24 cellular contexts compared by ENCODE assay signal in the genomic region with DNA sequence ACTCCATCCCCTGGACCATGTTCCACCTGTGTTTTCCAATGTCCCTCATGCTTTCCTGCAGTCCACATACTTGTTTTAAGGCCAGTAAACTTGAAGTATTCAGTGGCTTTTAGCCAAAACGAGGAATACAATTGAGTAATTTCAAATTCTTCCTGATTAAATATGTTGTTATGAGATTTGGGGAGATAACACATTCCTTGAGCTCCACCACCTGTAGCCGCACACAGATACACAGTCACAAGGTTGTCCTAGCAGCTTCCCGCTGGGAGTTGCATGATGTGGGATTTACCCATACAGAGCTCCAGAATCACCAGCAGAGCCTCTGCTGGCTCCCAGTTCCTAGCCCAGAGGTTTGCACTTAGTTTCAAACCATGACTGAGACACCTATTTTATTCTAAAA. TPM values are rescaled to one million over a fixed set of nuclear protein-coding genes. Genes with fewer than 3 reads are reported as not detected.
DNase-seq lines count a peak whose midpoint lies in the region; TF ChIP-seq lines count a peak whose summit lies in the region.
"Had no signal": no experiment of that assay in that cellular context is flagged by ENCODE, and none has a peak within 500 bp of the region (broad histone marks: within the 10 kb centered on the region; RNA-seq: fewer than 3 reads in every experiment).

No MANE protein-coding gene starts in this region.

- H3K36me3 ChIP-seq in mammary epithelial cell (ENCODE audit: insufficient read depth, low read length), result no peaks in the 10 kb centered on the region
- no peaks in the 10 kb centered on the region for H3K36me3 ChIP-seq in trophoblast cell (ENCODE audit: control insufficient read depth in 1 of 2, insufficient read depth in 2 of 2, low read length in 2 of 2)
- no peaks in the 10 kb centered on the region for H3K36me3 ChIP-seq in transverse colon
- H3K36me3 ChIP-seq: MG63, SJSA1 had no signal

- H4K20me1 ChIP-seq in mammary epithelial cell (ENCODE audit: insufficient read depth, low read length), result no peaks in the 10 kb centered on the region

- H3K23ac ChIP-seq in trophoblast cell (ENCODE audit: low read length), result no peak overlapping the region

- dilution Hi-C loops in mammary epithelial cell (cut with HindIII; ENCODE audit: low sequenced_read_pairs), result no loop called here

- no peak for TF ChIP-seq POLR2A in transverse colon (IDR thresholded peaks at IDR 0.05)

- H2AFZ ChIP-seq in mammary epithelial cell (ENCODE audit: low read depth, low read length), result peak overlapping the region; percentile 12
- no peak overlapping the region for H2AFZ ChIP-seq in trophoblast cell (ENCODE audit: insufficient read depth, low read length, poor library complexity)
- H2AFZ ChIP-seq: PC-9 had no signal

- peaks cover 6% of the 10 kb centered on the region for H3K36me3 Mint-ChIP-seq in MCF 10A (ENCODE audit: insufficient read depth, unreplicated experiment)

- no peak overlapping the region for H4K12ac ChIP-seq in trophoblast cell (ENCODE audit: low read depth, low read length)

- no peaks in the 10 kb centered on the region for H3K27me3 Mint-ChIP-seq in MCF 10A (ENCODE audit: insufficient read depth, unreplicated experiment)

- no peaks in the 10 kb centered on the region for H3K79me1 ChIP-seq in trophoblast cell (ENCODE audit: low read length)

- H3K18ac ChIP-seq in trophoblast cell (ENCODE audit: low read length), result no peak overlapping the region

- no peak overlapping the region for H4K91ac ChIP-seq in trophoblast cell (ENCODE audit: low read depth, low read length)

- H3K4me1 ChIP-seq in mammary epithelial cell (ENCODE audit: insufficient read depth, low read length) (peaks cover 20% of the 10 kb centered on the region), trophoblast cell (ENCODE audit: control insufficient read depth in 1 of 2, insufficient read depth in 2 of 2, low read length in 2 of 2) (peaks cover 0 to 2% of the 10 kb centered on the region in 2 experiments), transverse colon (no peaks in the 10 kb centered on the region)

- H2BK120ac ChIP-seq in trophoblast cell (ENCODE audit: insufficient read depth, low read length, poor library complexity), result no peak overlapping the region

- peaks cover 20% of the 10 kb centered on the region for H3K4me1 Mint-ChIP-seq in MCF 10A (ENCODE audit: insufficient read depth, unreplicated experiment)

- no peak overlapping the region for H3K4me3 Mint-ChIP-seq in MCF 10A (ENCODE audit: unreplicated experiment)

- TF ChIP-seq CTCF in mammary epithelial cell (conservative IDR thresholded peaks at IDR 0.05 in 1 of 2, IDR thresholded peaks at IDR 0.05 in 1 of 2; ENCODE audit: extremely low read depth in 1 of 2, insufficient read depth in 1 of 2, low read depth in 1 of 2, low read length in 2 of 2), result no peak
- TF ChIP-seq CTCF in MCF 10A (IDR thresholded peaks at IDR 0.05; ENCODE audit: unreplicated experiment), result no peak
- TF ChIP-seq CTCF in choroid plexus epithelial cell (conservative IDR thresholded peaks at IDR 0.05; ENCODE audit: low read depth, low read length), result no peak
- no peak for TF ChIP-seq CTCF in transverse colon (IDR thresholded peaks at IDR 0.05)

- no peak overlapping the region for H2AK5ac ChIP-seq in trophoblast cell (ENCODE audit: low read length)

- H3K4ac ChIP-seq in trophoblast cell (ENCODE audit: low read depth, low read length), result no peak overlapping the region

- 12% methylated on average over 3 of the region's 3 CpGs for WGBS in mammary epithelial cell (ENCODE audit: low coverage, missing lambda C conversion rate)
- no CpG with 5 or more reads among the region's 3 CpGs for WGBS in trophoblast cell (ENCODE audit: extremely low coverage, insufficient coverage, insufficient read length)
- WGBS in transverse colon (ENCODE audit: low coverage in 1 of 2), 2 donors, result 85 to 86% methylated on average over 2 to 3 of the region's 3 CpGs

- TF ChIP-seq EP300 in transverse colon (IDR thresholded peaks at IDR 0.05; ENCODE audit: low read depth), result no peak

- H3K79me2 ChIP-seq in mammary epithelial cell (ENCODE audit: insufficient read depth, low read length), result no peaks in the 10 kb centered on the region
- no peaks in the 10 kb centered on the region for H3K79me2 ChIP-seq in trophoblast cell (ENCODE audit: control insufficient read depth, insufficient read depth, low read length, poor library complexity)

- BruUV-seq in mammary epithelial cell (replicated peaks; lab: Mats Ljungman, UMichigan), result no TSS peak
- no TSS peak for BruUV-seq in MCF 10A (replicated peaks; lab: Mats Ljungman, UMichigan)

- H3K4me3 ChIP-seq in mammary epithelial cell (replicated peaks in 1 of 3; ENCODE audit: insufficient read depth in 1 of 3, low read depth in 2 of 3, low read length in 3 of 3) (no peak overlapping the region), choroid plexus epithelial cell (ENCODE audit: low read depth, low read length) (no peak overlapping the region), trophoblast cell (ENCODE audit: low read depth, low read length) (no peak overlapping the region), transverse colon (no peak overlapping the region)
- H3K4me3 ChIP-seq: MG63, PC-9, SJSA1 had no signal

- no peak overlapping the region for H3K27ac Mint-ChIP-seq in MCF 10A (ENCODE audit: low read depth, unreplicated experiment)

- CTCF ChIA-PET in mammary epithelial cell (lab: Charles Lee; ENCODE audit: low non-redundant PET), result no interaction called here
- CTCF ChIA-PET in MCF 10A (lab: Yijun Ruan, JAX), result no interaction called here

- in situ Hi-C loops in mammary epithelial cell (cut with MboI; ENCODE audit: low sequenced_read_pairs in 2 of 2) (no loop called here), transverse colon (cut with MboI; ENCODE audit: low pct_ligation_motif_present in 1 of 4, low pct_unique_long_range_greater_than_20kb in 1 of 4, low sequenced_read_pairs in 3 of 4) (loop anchor here in 1 of 4 donors (25.0 kb wide), 1 partner anchor 109 kb away; no protein-coding TSS in a partner anchor)

- H3K27ac ChIP-seq in mammary epithelial cell (ENCODE audit: insufficient read depth, low read depth, low read length) (no peak overlapping the region), trophoblast cell (ENCODE audit: low read depth, low read length) (no peak overlapping the region), transverse colon (no peak overlapping the region)
- H3K27ac ChIP-seq: PC-9, SJSA1 had no signal

- H4K8ac ChIP-seq in trophoblast cell (ENCODE audit: low read depth, low read length), result no peak overlapping the region

- intact Hi-C loops in mammary epithelial cell (cut with micrococcal nuclease), result no loop called here
- intact Hi-C loops in MCF 10A (cut with micrococcal nuclease), result no loop called here
- intact Hi-C loops in transverse colon (cut with DNase I; ENCODE audit: low total_unique reads), result no loop called here

- H3K9ac ChIP-seq in mammary epithelial cell (ENCODE audit: insufficient read depth, low read length), result no peak overlapping the region
- no peak overlapping the region for H3K9ac ChIP-seq in trophoblast cell (ENCODE audit: low read length)

- no peak overlapping the region for H2BK5ac ChIP-seq in trophoblast cell (ENCODE audit: low read depth, low read length, poor library complexity)

- peak; percentile 64 for DNase-seq in mammary epithelial cell
- DNase-seq in MCF 10A (ENCODE audit: unreplicated experiment), result no peak
- DNase-seq in choroid plexus epithelial cell (ENCODE audit: low read depth), result peak; percentile 36
- DNase-seq in trophoblast cell, result peak; percentile 27 to 59
- no peak for DNase-seq in NCI-H510A (lab: John Stamatoyannopoulos, UW)
- DNase-seq in activated T-cell treated with anti-CD3 and anti-CD28 coated beads, Interleukin-2, amount 50 U/mL, for 48 hours, result no peak
- no peak for DNase-seq in transverse colon
- DNase-seq: 8988T; ACHN; DMS153; DND-41; HCEC 1CT; KBM-7; MG63; NCI-H1105 treated with DMSO at 0.1 percent for 48 hours; NCI-H146; NCI-H1930; NCI-H2107; NCI-H446; NCI-H526; NCI-H82; NK-92 treated with Interleukin-12 subunit alpha and Interleukin-12 subunit beta, amount 100 ng/mL, for 24 hours had no signal

- H3K4me2 ChIP-seq in mammary epithelial cell (ENCODE audit: insufficient read depth, low read depth, low read length) (no peak overlapping the region), trophoblast cell (ENCODE audit: low read length) (no peak overlapping the region)
- H3K4me2 ChIP-seq: PC-9 had no signal

- H2BK12ac ChIP-seq in trophoblast cell (ENCODE audit: low read length), result no peak overlapping the region

- H3K27me3 ChIP-seq in mammary epithelial cell (ENCODE audit: insufficient read depth, low read length), result no peaks in the 10 kb centered on the region
- H3K27me3 ChIP-seq in trophoblast cell (ENCODE audit: insufficient read depth, low read length), result no peaks in the 10 kb centered on the region
- H3K27me3 ChIP-seq in transverse colon, result no peaks in the 10 kb centered on the region
- H3K27me3 ChIP-seq: MG63, SJSA1 had no signal

- no peaks in the 10 kb centered on the region for H3K9me3 ChIP-seq in mammary epithelial cell (replicated peaks; ENCODE audit: insufficient read depth, low read length)
- H3K9me3 ChIP-seq in trophoblast cell (ENCODE audit: insufficient read depth, low read depth, low read length), result no peaks in the 10 kb centered on the region
- no peaks in the 10 kb centered on the region for H3K9me3 ChIP-seq in transverse colon
- H3K9me3 ChIP-seq: MG63, SJSA1 had no signal

- POLR2A ChIA-PET in MCF 10A (lab: Yijun Ruan, JAX), result interaction anchor here (0.7 kb wide), 1 partner anchor 49 kb away, joined by 3 read pairs; no protein-coding TSS in a partner anchor

- H3K14ac ChIP-seq in trophoblast cell (ENCODE audit: low read length), result no peak overlapping the region

- H3K9me3 Mint-ChIP-seq in MCF 10A (ENCODE audit: unreplicated experiment), result no peaks in the 10 kb centered on the region

RNA-seq across cellular contexts. Expression of a gene that starts 53.6 kb away (rescaled TPM):
- total RNA-seq in mammary epithelial cell (10 to 100 TPM in 1 of 2 donors, 1 to 10 TPM in 1; 5.8 to 23.0 TPM), MCF 10A (2022) (8.9 and 9.1 TPM in 2 replicates), transverse colon (10 to 100 TPM in 2 of 4 donors, 1 to 10 TPM in 2; 6.7 to 42.6 (median 12.4) TPM)
- 2.5 TPM for polyA plus RNA-seq in mammary epithelial cell
- 3.3 TPM for polyA minus RNA-seq in mammary epithelial cell
- 0.33 TPM in 2 replicates for polyA plus RNA-seq in trophoblast cell (2013)

Comparison
In these comparisons a context has a peak if more than half of its experiments do, and no peak if none do; other contexts are left out.
1. DNase-seq: peak in mammary epithelial cell (single experiment), choroid plexus epithelial cell (single experiment) and trophoblast cell (2 of 2); none in MCF 10A (single experiment), NCI-H510A (single experiment), activated T-cell treated with anti-CD3 and anti-CD28 coated beads, Interleukin-2, amount 50 U/mL, for 48 hours (0 of 2) and transverse colon (single experiment).